In the genomic region with DNA sequence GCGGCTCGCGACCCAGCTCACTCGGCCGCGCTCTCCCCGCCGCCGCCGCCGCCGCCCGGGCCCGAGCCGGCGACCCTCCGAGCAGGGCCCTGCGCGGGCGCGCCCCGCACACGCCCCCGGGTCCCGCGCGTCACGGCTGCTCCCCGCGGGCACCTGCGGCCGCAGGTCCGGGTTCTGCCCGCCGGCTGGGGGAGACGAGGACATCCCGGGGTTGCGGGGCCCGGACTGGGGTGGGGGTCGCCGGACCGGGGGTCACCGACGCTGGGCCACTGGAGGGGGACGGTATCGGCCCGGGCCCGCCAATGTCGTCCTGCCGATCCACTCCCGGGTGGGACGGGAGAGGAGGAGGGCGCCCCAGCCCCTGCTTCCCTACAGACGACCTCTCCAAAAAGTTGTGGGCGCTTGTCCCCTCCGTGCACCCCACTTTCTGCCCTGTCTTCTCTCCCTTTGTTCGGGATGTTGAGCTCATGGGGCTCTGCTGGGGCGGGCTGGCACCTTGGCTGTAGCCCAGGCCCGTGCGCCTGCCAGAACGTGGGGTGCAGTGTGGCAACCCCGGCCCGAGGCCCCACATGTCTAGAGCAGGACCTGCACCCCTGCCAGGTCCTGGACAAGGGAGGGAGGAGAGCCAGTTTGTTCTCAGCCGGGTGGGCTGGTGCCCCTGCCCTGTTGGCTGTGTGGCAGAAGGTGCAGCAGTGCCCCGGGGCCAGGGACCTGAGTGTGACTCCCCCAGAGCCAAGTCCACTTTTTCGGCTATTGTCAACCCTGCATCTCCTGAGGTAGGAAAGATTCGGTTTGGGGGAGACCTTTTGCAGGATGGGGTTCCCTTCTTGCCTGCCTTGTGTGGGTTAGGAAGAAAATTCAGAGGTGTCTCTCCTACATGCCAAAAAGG, we compare ENCODE assay signal across 8 cellular contexts. TPM values are rescaled to one million over a fixed set of nuclear protein-coding genes. Genes with fewer than 3 reads are reported as not detected.
A peak's percentile ranks its signal among the peaks of the same experiment; 100 is the strongest.
DNase-seq lines count a peak whose midpoint lies in the region; ATAC-seq and TF ChIP-seq lines count a peak whose summit lies in the region.

No MANE protein-coding gene starts in this region.

- H3K9me3 Mint-ChIP-seq in CD14-positive monocyte, result peaks cover 0 to under 1% (median 0%) of the 10 kb centered on the region in 7 donors
- no peaks in the 10 kb centered on the region for H3K9me3 Mint-ChIP-seq in activated naive CD8-positive, alpha-beta T cell (ENCODE audit: low read depth)

- peaks cover under 1 to 10% (median 6%) of the 10 kb centered on the region in 3 donors for H3K27me3 Mint-ChIP-seq in CD14-positive monocyte (ENCODE audit: low read depth in 3 of 3)
- H3K27me3 Mint-ChIP-seq in activated naive CD8-positive, alpha-beta T cell, result no peaks in the 10 kb centered on the region

- TF ChIP-seq CTCF in CD14-positive monocyte (IDR thresholded peaks at IDR 0.05), result no peak

- H3K4me3 ChIP-seq in iPS-15b (ENCODE audit: low read depth, low read length), result peak overlapping the region; percentile 60

- DNase-seq in CD14-positive monocyte (ENCODE audit: low spot score) (peak; percentile 46), activated gamma-delta T cell treated with Interleukin-2 at 50 U/mL for 16 hours (no peak), LoVo (ENCODE audit: low spot score) (no peak), Ammon's horn (ENCODE audit: low spot score) (no peak)
- DNase-seq in stimulated activated naive CD8-positive, alpha-beta T cell treated with anti-CD3 and anti-CD28 coated beads, Interleukin-15, Interleukin-2, amounts not matched to agents 100 U/mL and 50 U/mL, for 24 hours, result peak; percentile 34

- H3K27me3 ChIP-seq in iPS-15b (ENCODE audit: control insufficient read depth, insufficient read depth, low read length), result peaks cover 3% of the 10 kb centered on the region

- H3K36me3 ChIP-seq in iPS-15b (ENCODE audit: control insufficient read depth, insufficient read depth, low read length), result no peaks in the 10 kb centered on the region

- H3K9ac ChIP-seq in iPS-15b (ENCODE audit: low read depth, low read length), result peak overlapping the region; percentile 60

- H3K4me1 Mint-ChIP-seq in CD14-positive monocyte, result peaks cover 81% of the 10 kb centered on the region
- peaks cover 29% of the 10 kb centered on the region for H3K4me1 Mint-ChIP-seq in activated naive CD8-positive, alpha-beta T cell (ENCODE audit: low read depth)

- intact Hi-C loops in CD14-positive monocyte (cut with micrococcal nuclease), result loop anchor here (5.0 kb wide), 2 partner anchors 35 to 105 kb away; no protein-coding TSS in a partner anchor

- peak overlapping the region; percentile 69 to 93 (median 81) for H3K27ac Mint-ChIP-seq in CD14-positive monocyte
- peak overlapping the region; percentile 84 for H3K27ac Mint-ChIP-seq in activated naive CD8-positive, alpha-beta T cell

- H3K4me1 ChIP-seq in iPS-15b (ENCODE audit: control insufficient read depth, insufficient read depth, low read length), result peaks cover 3% of the 10 kb centered on the region

- peak overlapping the region; percentile 95 to 98 for H3K4me3 Mint-ChIP-seq in CD14-positive monocyte
- H3K4me3 Mint-ChIP-seq in activated naive CD8-positive, alpha-beta T cell, result peak overlapping the region; percentile 93

- H3K36me3 Mint-ChIP-seq in CD14-positive monocyte, result no peaks in the 10 kb centered on the region
- H3K36me3 Mint-ChIP-seq in activated naive CD8-positive, alpha-beta T cell, result no peaks in the 10 kb centered on the region

- no peaks in the 10 kb centered on the region for H3K9me3 ChIP-seq in iPS-15b (ENCODE audit: control insufficient read depth, insufficient read depth, low read length)

- ATAC-seq in HG02885 (IDR thresholded peaks at IDR 0.05; ENCODE audit: poor library complexity, unreplicated experiment), result peak; percentile 22
- ATAC-seq in stimulated activated naive CD8-positive, alpha-beta T cell treated with anti-CD3 and anti-CD28 coated beads, Interleukin-15, Interleukin-2, amounts not matched to agents 100 U/mL and 50 U/mL, for 24 hours, result no peak

RNA-seq across cellular contexts. Expression of gene CELSR1, which starts 40.2 kb away (rescaled TPM):
- polyA plus RNA-seq in CD14-positive monocyte, result not detected

RNA-seq across cellular contexts. Expression of gene GRAMD4, which starts 42.6 kb away (rescaled TPM):
- polyA plus RNA-seq in CD14-positive monocyte, result 10 to 100 TPM in 1 of 2 donors, 1 to 10 TPM in 1; 9.5 to 12.6 TPM

Comparison
In these comparisons a context has a peak if more than half of its experiments do, and no peak if none do; other contexts are left out.
1. DNase-seq: peak in CD14-positive monocyte (single experiment) and stimulated activated naive CD8-positive, alpha-beta T cell treated with anti-CD3 and anti-CD28 coated beads, Interleukin-15, Interleukin-2, amounts not matched to agents 100 U/mL and 50 U/mL, for 24 hours (single experiment); none in activated gamma-delta T cell treated with Interleukin-2 at 50 U/mL for 16 hours (single experiment), LoVo (single experiment) and Ammon's horn (single experiment).